2 cellular contexts compared by ENCODE assay signal in the genomic region with DNA sequence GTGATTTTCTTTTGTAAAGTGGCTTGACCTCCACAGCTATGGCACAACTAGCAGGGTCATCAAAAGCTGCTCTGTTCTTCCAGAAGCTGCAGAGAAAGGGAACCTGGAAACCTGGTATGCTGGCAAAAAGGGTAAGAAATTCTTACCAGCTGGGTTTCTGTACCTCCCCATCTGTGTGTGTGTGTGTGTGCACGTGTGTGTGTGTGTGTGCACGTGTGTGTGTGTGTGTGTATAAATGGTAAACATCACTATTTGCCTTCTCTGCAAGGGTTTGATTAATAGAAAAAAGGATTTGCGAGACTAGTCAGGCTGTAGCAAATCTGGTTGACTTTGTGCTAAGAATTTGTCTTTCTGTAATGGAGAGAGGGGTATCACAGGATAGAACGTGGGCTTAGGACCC.
TF ChIP-seq lines count a peak whose summit lies in the region.

No MANE protein-coding gene starts in this region.

TF ChIP-seq in HepG2, 621 proteins besides CTCF, POLR2A, EP300 and RAD21:
- TF ChIP-seq, protein P1, sequence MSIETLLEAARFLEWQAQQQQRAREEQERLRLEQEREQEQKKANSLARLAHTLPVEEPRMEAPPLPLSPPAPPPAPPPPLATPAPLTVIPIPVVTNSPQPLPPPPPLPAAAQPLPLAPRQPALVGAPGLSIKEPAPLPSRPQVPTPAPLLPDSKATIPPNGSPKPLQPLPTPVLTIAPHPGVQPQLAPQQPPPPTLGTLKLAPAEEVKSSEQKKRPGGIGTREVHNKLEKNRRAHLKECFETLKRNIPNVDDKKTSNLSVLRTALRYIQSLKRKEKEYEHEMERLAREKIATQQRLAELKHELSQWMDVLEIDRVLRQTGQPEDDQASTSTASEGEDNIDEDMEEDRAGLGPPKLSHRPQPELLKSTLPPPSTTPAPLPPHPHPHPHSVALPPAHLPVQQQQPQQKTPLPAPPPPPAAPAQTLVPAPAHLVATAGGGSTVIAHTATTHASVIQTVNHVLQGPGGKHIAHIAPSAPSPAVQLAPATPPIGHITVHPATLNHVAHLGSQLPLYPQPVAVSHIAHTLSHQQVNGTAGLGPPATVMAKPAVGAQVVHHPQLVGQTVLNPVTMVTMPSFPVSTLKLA (IDR thresholded peaks at IDR 0.05): peak; percentile 98
- TF ChIP-seq, protein P2, sequence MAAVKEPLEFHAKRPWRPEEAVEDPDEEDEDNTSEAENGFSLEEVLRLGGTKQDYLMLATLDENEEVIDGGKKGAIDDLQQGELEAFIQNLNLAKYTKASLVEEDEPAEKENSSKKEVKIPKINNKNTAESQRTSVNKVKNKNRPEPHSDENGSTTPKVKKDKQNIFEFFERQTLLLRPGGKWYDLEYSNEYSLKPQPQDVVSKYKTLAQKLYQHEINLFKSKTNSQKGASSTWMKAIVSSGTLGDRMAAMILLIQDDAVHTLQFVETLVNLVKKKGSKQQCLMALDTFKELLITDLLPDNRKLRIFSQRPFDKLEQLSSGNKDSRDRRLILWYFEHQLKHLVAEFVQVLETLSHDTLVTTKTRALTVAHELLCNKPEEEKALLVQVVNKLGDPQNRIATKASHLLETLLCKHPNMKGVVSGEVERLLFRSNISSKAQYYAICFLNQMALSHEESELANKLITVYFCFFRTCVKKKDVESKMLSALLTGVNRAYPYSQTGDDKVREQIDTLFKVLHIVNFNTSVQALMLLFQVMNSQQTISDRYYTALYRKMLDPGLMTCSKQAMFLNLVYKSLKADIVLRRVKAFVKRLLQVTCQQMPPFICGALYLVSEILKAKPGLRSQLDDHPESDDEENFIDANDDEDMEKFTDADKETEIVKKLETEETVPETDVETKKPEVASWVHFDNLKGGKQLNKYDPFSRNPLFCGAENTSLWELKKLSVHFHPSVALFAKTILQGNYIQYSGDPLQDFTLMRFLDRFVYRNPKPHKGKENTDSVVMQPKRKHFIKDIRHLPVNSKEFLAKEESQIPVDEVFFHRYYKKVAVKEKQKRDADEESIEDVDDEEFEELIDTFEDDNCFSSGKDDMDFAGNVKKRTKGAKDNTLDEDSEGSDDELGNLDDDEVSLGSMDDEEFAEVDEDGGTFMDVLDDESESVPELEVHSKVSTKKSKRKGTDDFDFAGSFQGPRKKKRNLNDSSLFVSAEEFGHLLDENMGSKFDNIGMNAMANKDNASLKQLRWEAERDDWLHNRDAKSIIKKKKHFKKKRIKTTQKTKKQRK (IDR thresholded peaks at IDR 0.05; ENCODE audit: low read length): no peak

TF ChIP-seq in GM23338, 12 proteins besides CTCF, POLR2A, EP300 and RAD21:
- TF ChIP-seq, protein P3, sequence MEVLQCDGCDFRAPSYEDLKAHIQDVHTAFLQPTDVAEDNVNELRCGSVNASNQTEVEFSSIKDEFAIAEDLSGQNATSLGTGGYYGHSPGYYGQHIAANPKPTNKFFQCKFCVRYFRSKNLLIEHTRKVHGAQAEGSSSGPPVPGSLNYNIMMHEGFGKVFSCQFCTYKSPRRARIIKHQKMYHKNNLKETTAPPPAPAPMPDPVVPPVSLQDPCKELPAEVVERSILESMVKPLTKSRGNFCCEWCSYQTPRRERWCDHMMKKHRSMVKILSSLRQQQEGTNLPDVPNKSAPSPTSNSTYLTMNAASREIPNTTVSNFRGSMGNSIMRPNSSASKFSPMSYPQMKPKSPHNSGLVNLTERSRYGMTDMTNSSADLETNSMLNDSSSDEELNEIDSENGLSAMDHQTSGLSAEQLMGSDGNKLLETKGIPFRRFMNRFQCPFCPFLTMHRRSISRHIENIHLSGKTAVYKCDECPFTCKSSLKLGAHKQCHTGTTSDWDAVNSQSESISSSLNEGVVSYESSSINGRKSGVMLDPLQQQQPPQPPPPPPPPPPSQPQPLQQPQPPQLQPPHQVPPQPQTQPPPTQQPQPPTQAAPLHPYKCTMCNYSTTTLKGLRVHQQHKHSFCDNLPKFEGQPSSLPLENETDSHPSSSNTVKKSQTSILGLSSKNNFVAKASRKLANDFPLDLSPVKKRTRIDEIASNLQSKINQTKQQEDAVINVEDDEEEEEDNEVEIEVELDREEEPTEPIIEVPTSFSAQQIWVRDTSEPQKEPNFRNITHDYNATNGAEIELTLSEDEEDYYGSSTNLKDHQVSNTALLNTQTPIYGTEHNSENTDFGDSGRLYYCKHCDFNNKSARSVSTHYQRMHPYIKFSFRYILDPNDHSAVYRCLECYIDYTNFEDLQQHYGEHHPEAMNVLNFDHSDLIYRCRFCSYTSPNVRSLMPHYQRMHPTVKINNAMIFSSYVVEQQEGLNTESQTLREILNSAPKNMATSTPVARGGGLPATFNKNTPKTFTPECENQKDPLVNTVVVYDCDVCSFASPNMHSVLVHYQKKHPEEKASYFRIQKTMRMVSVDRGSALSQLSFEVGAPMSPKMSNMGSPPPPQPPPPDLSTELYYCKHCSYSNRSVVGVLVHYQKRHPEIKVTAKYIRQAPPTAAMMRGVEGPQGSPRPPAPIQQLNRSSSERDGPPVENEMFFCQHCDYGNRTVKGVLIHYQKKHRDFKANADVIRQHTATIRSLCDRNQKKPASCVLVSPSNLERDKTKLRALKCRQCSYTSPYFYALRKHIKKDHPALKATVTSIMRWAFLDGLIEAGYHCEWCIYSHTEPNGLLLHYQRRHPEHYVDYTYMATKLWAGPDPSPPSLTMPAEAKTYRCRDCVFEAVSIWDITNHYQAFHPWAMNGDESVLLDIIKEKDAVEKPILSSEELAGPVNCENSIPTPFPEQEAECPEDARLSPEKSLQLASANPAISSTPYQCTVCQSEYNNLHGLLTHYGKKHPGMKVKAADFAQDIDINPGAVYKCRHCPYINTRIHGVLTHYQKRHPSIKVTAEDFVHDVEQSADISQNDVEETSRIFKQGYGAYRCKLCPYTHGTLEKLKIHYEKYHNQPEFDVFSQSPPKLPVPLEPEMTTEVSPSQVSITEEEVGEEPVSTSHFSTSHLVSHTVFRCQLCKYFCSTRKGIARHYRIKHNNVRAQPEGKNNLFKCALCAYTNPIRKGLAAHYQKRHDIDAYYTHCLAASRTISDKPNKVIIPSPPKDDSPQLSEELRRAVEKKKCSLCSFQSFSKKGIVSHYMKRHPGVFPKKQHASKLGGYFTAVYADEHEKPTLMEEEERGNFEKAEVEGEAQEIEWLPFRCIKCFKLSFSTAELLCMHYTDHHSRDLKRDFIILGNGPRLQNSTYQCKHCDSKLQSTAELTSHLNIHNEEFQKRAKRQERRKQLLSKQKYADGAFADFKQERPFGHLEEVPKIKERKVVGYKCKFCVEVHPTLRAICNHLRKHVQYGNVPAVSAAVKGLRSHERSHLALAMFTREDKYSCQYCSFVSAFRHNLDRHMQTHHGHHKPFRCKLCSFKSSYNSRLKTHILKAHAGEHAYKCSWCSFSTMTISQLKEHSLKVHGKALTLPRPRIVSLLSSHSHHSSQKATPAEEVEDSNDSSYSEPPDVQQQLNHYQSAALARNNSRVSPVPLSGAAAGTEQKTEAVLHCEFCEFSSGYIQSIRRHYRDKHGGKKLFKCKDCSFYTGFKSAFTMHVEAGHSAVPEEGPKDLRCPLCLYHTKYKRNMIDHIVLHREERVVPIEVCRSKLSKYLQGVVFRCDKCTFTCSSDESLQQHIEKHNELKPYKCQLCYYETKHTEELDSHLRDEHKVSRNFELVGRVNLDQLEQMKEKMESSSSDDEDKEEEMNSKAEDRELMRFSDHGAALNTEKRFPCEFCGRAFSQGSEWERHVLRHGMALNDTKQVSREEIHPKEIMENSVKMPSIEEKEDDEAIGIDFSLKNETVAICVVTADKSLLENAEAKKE (CRISPR knock-in tag; IDR thresholded peaks at IDR 0.05): no peak
- TF ChIP-seq ZNF114 (CRISPR knock-in tag; IDR thresholded peaks at IDR 0.05) (no peak), EZH2phosphoT487 (IDR thresholded peaks at IDR 0.05; ENCODE audit: unreplicated experiment) (no peak), ZNF331 (CRISPR knock-in tag; IDR thresholded peaks at IDR 0.05; ENCODE audit: low read depth) (no peak), EZH2 (IDR thresholded peaks at IDR 0.05; ENCODE audit: low read depth, unreplicated experiment) (no peak), NANOG (IDR thresholded peaks at IDR 0.05; ENCODE audit: borderline replicate concordance) (no peak)
- TF ChIP-seq, protein P4, sequence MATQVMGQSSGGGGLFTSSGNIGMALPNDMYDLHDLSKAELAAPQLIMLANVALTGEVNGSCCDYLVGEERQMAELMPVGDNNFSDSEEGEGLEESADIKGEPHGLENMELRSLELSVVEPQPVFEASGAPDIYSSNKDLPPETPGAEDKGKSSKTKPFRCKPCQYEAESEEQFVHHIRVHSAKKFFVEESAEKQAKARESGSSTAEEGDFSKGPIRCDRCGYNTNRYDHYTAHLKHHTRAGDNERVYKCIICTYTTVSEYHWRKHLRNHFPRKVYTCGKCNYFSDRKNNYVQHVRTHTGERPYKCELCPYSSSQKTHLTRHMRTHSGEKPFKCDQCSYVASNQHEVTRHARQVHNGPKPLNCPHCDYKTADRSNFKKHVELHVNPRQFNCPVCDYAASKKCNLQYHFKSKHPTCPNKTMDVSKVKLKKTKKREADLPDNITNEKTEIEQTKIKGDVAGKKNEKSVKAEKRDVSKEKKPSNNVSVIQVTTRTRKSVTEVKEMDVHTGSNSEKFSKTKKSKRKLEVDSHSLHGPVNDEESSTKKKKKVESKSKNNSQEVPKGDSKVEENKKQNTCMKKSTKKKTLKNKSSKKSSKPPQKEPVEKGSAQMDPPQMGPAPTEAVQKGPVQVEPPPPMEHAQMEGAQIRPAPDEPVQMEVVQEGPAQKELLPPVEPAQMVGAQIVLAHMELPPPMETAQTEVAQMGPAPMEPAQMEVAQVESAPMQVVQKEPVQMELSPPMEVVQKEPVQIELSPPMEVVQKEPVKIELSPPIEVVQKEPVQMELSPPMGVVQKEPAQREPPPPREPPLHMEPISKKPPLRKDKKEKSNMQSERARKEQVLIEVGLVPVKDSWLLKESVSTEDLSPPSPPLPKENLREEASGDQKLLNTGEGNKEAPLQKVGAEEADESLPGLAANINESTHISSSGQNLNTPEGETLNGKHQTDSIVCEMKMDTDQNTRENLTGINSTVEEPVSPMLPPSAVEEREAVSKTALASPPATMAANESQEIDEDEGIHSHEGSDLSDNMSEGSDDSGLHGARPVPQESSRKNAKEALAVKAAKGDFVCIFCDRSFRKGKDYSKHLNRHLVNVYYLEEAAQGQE (IDR thresholded peaks at IDR 0.05; ENCODE audit: unreplicated experiment): no peak
- TF ChIP-seq, protein P5, sequence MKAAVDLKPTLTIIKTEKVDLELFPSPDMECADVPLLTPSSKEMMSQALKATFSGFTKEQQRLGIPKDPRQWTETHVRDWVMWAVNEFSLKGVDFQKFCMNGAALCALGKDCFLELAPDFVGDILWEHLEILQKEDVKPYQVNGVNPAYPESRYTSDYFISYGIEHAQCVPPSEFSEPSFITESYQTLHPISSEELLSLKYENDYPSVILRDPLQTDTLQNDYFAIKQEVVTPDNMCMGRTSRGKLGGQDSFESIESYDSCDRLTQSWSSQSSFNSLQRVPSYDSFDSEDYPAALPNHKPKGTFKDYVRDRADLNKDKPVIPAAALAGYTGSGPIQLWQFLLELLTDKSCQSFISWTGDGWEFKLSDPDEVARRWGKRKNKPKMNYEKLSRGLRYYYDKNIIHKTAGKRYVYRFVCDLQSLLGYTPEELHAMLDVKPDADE (IDR thresholded peaks at IDR 0.05): no peak
